8 cellular contexts compared by ENCODE assay signal in the genomic region with DNA sequence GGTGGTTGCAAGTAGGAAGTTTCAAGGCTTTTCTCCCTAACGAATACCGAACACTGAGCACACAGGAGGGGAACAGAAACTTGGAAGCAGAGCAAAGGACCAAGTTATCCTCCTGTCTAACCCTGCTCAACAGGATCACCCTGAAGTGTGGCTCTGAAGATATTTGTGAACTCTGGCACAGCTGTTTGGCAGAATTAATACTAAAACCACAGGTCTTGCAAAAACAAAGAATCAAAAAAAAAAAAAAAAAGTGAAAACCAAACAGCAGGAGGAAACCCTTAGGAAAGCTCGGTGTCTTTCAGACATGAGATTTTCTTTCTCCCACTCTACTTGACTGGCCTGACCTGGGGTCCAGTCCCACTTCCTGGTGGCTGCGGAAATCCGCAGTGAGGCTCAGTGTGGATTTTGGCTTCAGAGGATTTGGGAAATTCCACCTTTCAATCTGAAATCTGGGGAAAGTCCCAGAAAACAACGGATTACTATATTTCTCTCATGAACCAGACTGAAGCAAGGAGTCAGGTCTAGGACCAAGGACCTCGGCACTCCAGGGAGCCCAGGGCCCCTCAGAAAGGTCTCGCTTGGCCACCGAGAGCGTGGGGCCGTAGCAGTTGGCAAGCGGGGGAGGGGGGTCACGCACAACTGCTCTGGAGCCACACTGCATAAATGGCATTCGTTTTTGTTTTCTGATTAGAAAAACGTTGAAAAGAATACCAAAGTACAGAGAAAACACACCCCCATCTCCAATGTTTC. TPM values are rescaled to one million over a fixed set of nuclear protein-coding genes. Genes with fewer than 3 reads are reported as not detected.
DNase-seq lines count a peak whose midpoint lies in the region; TF ChIP-seq lines count a peak whose summit lies in the region.

No MANE protein-coding gene starts in this region.

- no peaks in the 10 kb centered on the region for H3K9me3 Mint-ChIP-seq in activated T-cell treated with anti-CD3 and anti-CD28 coated beads, Interleukin-2, amount 50 U/mL, for 24 hours

- H3K4me1 Mint-ChIP-seq in activated T-cell treated with anti-CD3 and anti-CD28 coated beads, Interleukin-2, amount 50 U/mL, for 24 hours (ENCODE audit: low read depth): peaks cover 81% of the 10 kb centered on the region

- H3K27me3 Mint-ChIP-seq in activated T-cell treated with anti-CD3 and anti-CD28 coated beads, Interleukin-2, amount 50 U/mL, for 24 hours: no peaks in the 10 kb centered on the region

- peak; percentile 50 for DNase-seq in activated T-cell treated with anti-CD3 and anti-CD28 coated beads, Interleukin-2, amount 50 U/mL, for 24 hours
- no peak for DNase-seq in activated T-cell treated with anti-CD3 and anti-CD28 coated beads, Interleukin-2, amount 50 U/mL, for 48 hours
- peak; percentile 46 for DNase-seq in RKO (ENCODE audit: low spot score)
- DNase-seq in dorsolateral prefrontal cortex: no peak
- DNase-seq in medulla oblongata (ENCODE audit: extremely low spot score): peak; percentile 76
- DNase-seq in tibial nerve (ENCODE audit: low spot score in 2 of 2): no peak
- no peak for DNase-seq in SKM-1 treated with dmso at 0.1 percent for 144 hours (lab: John Stamatoyannopoulos, UW; ENCODE audit: unreplicated experiment)
- DNase-seq in NCI-H446 treated with DMSO at 0.1 percent for 48 hours (lab: John Stamatoyannopoulos, UW): no peak

- H3K4me3 Mint-ChIP-seq in activated T-cell treated with anti-CD3 and anti-CD28 coated beads, Interleukin-2, amount 50 U/mL, for 24 hours: peak overlapping the region; percentile 93

- H3K36me3 ChIP-seq in tibial nerve: no peaks in the 10 kb centered on the region

- no peak for TF ChIP-seq POLR2A in tibial nerve (IDR thresholded peaks at IDR 0.05)

- no peaks in the 10 kb centered on the region for H3K9me3 ChIP-seq in tibial nerve

- H3K27ac Mint-ChIP-seq in activated T-cell treated with anti-CD3 and anti-CD28 coated beads, Interleukin-2, amount 50 U/mL, for 24 hours: peak overlapping the region; percentile 94

- H3K27ac ChIP-seq in dorsolateral prefrontal cortex: peak overlapping the region in 46 of 59 donors; percentile 11 to 87 (median 68)
- H3K27ac ChIP-seq in tibial nerve: peak overlapping the region; percentile 39 to 91 (median 82)

- peaks cover 0 to 20% (median 7%) of the 10 kb centered on the region in 4 donors for H3K4me1 ChIP-seq in tibial nerve

- intact Hi-C loops in dorsolateral prefrontal cortex (cut with DNase I): loop anchor here in 1 of 2 donors (2.0 kb wide), 1 partner anchor 54 kb away; the partner anchor contains the start of gene AP1AR

- TF ChIP-seq CTCF in dorsolateral prefrontal cortex (IDR thresholded peaks at IDR 0.05 in 54 of 56, conservative IDR thresholded peaks at IDR 0.05 in 2 of 56; ENCODE audit: low read depth in 1 of 56, partially characterized antibody in 56 of 56) (no peak), tibial nerve (IDR thresholded peaks at IDR 0.05) (no peak)

- no peak for TF ChIP-seq EP300 in tibial nerve (IDR thresholded peaks at IDR 0.05)

- WGBS in tibial nerve, 2 donors: 0 to 1% methylated on average over 15 of the region's 15 CpGs

- H3K4me3 ChIP-seq in dorsolateral prefrontal cortex (peak overlapping the region; percentile 53 to 92 (median 78)), tibial nerve (peak overlapping the region; percentile 60 to 92 (median 78))

- H3K27me3 ChIP-seq in dorsolateral prefrontal cortex (no peaks in the 10 kb centered on the region), tibial nerve (no peaks in the 10 kb centered on the region)

- peaks cover 57% of the 10 kb centered on the region for H3K36me3 Mint-ChIP-seq in activated T-cell treated with anti-CD3 and anti-CD28 coated beads, Interleukin-2, amount 50 U/mL, for 24 hours (ENCODE audit: low read depth)

RNA-seq across cellular contexts. Expression of gene TIFA, which starts 0.9 kb away (rescaled TPM):
- 10 to 100 TPM in 5 of 120 experiments, 1 to 10 TPM in 115; 1.6 to 14.6 (median 5.8) TPM for total RNA-seq in dorsolateral prefrontal cortex
- 10 to 100 TPM in 1 of 4 donors, 1 to 10 TPM in 3; 2.2 to 12.6 (median 3.7) TPM for total RNA-seq in tibial nerve

RNA-seq across cellular contexts. Expression of gene ALPK1, which starts 12.3 kb away (rescaled TPM):
- 10 to 100 TPM in 45 of 120 experiments, 1 to 10 TPM in 75; 2.6 to 20.1 (median 8.6) TPM for total RNA-seq in dorsolateral prefrontal cortex
- total RNA-seq in tibial nerve: 10 to 100 TPM; 16.5 to 38.1 (median 31.5) TPM

RNA-seq across cellular contexts. Expression of gene AP1AR, which starts 53.2 kb away (rescaled TPM):
- 10 to 100 TPM; 10.1 to 30.2 (median 21.8) TPM for total RNA-seq in dorsolateral prefrontal cortex
- total RNA-seq in tibial nerve: 10 to 100 TPM; 16.8 to 20.1 (median 19.6) TPM

Comparison
In these comparisons a context has a peak if more than half of its experiments do, and no peak if none do; other contexts are left out.
1. DNase-seq: peak in activated T-cell treated with anti-CD3 and anti-CD28 coated beads, Interleukin-2, amount 50 U/mL, for 24 hours (single experiment), RKO (single experiment) and medulla oblongata (single experiment); none in activated T-cell treated with anti-CD3 and anti-CD28 coated beads, Interleukin-2, amount 50 U/mL, for 48 hours (0 of 2), dorsolateral prefrontal cortex (0 of 10), tibial nerve (0 of 2), SKM-1 treated with dmso at 0.1 percent for 144 hours (single experiment) and NCI-H446 treated with DMSO at 0.1 percent for 48 hours (single experiment).